16 cellular contexts compared by ENCODE assay signal in genomic region chr6:151310852-151311767, GRCh38.
DNase-seq lines count a peak whose midpoint lies in the region; ATAC-seq, FAIRE-seq and TF ChIP-seq lines count a peak whose summit lies in the region.
"Had no signal": no experiment of that assay in that cellular context is flagged by ENCODE, and none has a peak within 500 bp of the region (broad histone marks: within the 10 kb centered on the region; RNA-seq: fewer than 3 reads in every experiment).

No MANE protein-coding gene starts in this region.

- H3K36me3 Mint-ChIP-seq in nephron (ENCODE audit: low read depth) = peaks cover 61% of the 10 kb centered on the region
- H3K36me3 Mint-ChIP-seq in activated T-cell treated with anti-CD3 and anti-CD28 coated beads, Interleukin-2, amount 50 U/mL, for 4 hours (ENCODE audit: insufficient read depth) = no peaks in the 10 kb centered on the region

- H3K4me1 Mint-ChIP-seq in nephron = peaks cover 34% of the 10 kb centered on the region
- no peaks in the 10 kb centered on the region for H3K4me1 Mint-ChIP-seq in activated T-cell treated with anti-CD3 and anti-CD28 coated beads, Interleukin-2, amount 50 U/mL, for 4 hours (ENCODE audit: low read depth)
- H3K4me1 Mint-ChIP-seq: CD8-positive, alpha-beta memory T cell had no signal

- H3K27ac ChIP-seq in HEK293 (ENCODE audit: extremely low read depth, low read depth, low read length) (no peak overlapping the region), WERI-Rb-1 (peak overlapping the region; percentile 46)
- H3K27ac ChIP-seq: RWPE1 had no signal

- no peaks in the 10 kb centered on the region for H3K9me3 ChIP-seq in HEK293 (ENCODE audit: control insufficient read depth, insufficient read depth, low read depth, low read length)
- no peaks in the 10 kb centered on the region for H3K9me3 ChIP-seq in WERI-Rb-1 (ENCODE audit: severe bottlenecking)

- no peaks in the 10 kb centered on the region for H3K4me1 ChIP-seq in HEK293 (ENCODE audit: control insufficient read depth, insufficient read depth, low read length)

- POLR2A ChIA-PET in HEK293 (lab: Yijun Ruan, JAX) = no interaction called here

- no peaks in the 10 kb centered on the region for H3K36me3 ChIP-seq in HEK293 (ENCODE audit: control insufficient read depth in 2 of 2, insufficient read depth in 1 of 2, low read length in 2 of 2)
- H3K36me3 ChIP-seq in WERI-Rb-1 = no peaks in the 10 kb centered on the region; the same call in 1 of the 2 replicates

- ATAC-seq in activated CD4-positive, CD25-positive, alpha-beta regulatory T cell treated with anti-CD3 and anti-CD28 coated beads, Interleukin-2, amount 50 U/mL, for 24 hours = no peak
- ATAC-seq in activated T-cell treated with anti-CD3 and anti-CD28 coated beads, Interleukin-2, amount 50 U/mL, for 4 hours = no peak
- ATAC-seq: GM12878, HCT116 had no signal

- H3K4me3 ChIP-seq in HEK293 (ENCODE audit: low read depth, low read length) (no peak overlapping the region), WERI-Rb-1 (ENCODE audit: low read depth, low read length) (peak overlapping the region; percentile 19)
- H3K4me3 ChIP-seq: GM12878 had no signal

- DNase-seq in D721Med (ENCODE audit: insufficient read length, low spot score) (peak; percentile 29), WERI-Rb-1 (peak; percentile 64), COLO668 (lab: John Stamatoyannopoulos, UW; ENCODE audit: unreplicated experiment) (no peak)
- DNase-seq in activated T-cell treated with anti-CD3 and anti-CD28 coated beads, Interleukin-2, amount 50 U/mL, for 4 hours = no peak
- DNase-seq: CD8-positive, alpha-beta memory T cell; KG1; NCI-H1092 treated with DMSO at 0.1 percent for 48 hours; NCI-H187; NCI-H2171 had no signal

- H3K9me3 Mint-ChIP-seq in nephron = peaks cover 2% of the 10 kb centered on the region
- H3K9me3 Mint-ChIP-seq in activated T-cell treated with anti-CD3 and anti-CD28 coated beads, Interleukin-2, amount 50 U/mL, for 4 hours = peaks cover 7% of the 10 kb centered on the region

- H3K27me3 ChIP-seq in WERI-Rb-1 (ENCODE audit: insufficient read depth, low read depth, severe bottlenecking) = no peaks in the 10 kb centered on the region

- no peaks in the 10 kb centered on the region for H3K27me3 Mint-ChIP-seq in nephron (ENCODE audit: low read depth)
- peaks cover 10% of the 10 kb centered on the region for H3K27me3 Mint-ChIP-seq in activated T-cell treated with anti-CD3 and anti-CD28 coated beads, Interleukin-2, amount 50 U/mL, for 4 hours (ENCODE audit: low read depth)

- no peak overlapping the region for H3K4me3 Mint-ChIP-seq in nephron
- no peak overlapping the region for H3K4me3 Mint-ChIP-seq in activated T-cell treated with anti-CD3 and anti-CD28 coated beads, Interleukin-2, amount 50 U/mL, for 4 hours
- H3K4me3 Mint-ChIP-seq: CD8-positive, alpha-beta memory T cell had no signal

- TF ChIP-seq CTCF in D721Med (IDR thresholded peaks at IDR 0.05; ENCODE audit: insufficient read depth, missing control alignments) (no peak), HEK293 (tag by site-specific recombination; IDR thresholded peaks at IDR 0.05) (no peak), WERI-Rb-1 (IDR thresholded peaks at IDR 0.05; ENCODE audit: low read depth, low read length) (no peak), nephron (IDR thresholded peaks at IDR 0.05; ENCODE audit: unreplicated experiment in 3 of 3) (no peak)

- FAIRE-seq in D721Med (lab: Jason Lieb, UNC) = no peak
- FAIRE-seq: GM12878, GM18507 had no signal

- CTCF ChIA-PET in HEK293 (lab: Yijun Ruan, JAX) = interaction anchor here (0.6 to 3.0 kb wide), 5 partner anchors 13 to 1027 kb away, joined by 3 to 13 read pairs (median 3); partner anchors contain the start of gene AKAP12

- H3K27ac Mint-ChIP-seq in nephron = peak overlapping the region; percentile 44 to 72 (median 51)

TF ChIP-seq in HEK293, 187 proteins besides CTCF, POLR2A, EP300 and RAD21:
- TF ChIP-seq ZNF510 (tag by site-specific recombination; IDR thresholded peaks at IDR 0.05; ENCODE audit: insufficient replicate concordance) (peak; percentile 74), ZNF112 (tag by site-specific recombination; IDR thresholded peaks at IDR 0.05) (peak; percentile 60; the same call in 1 of the 2 replicates), ZNF530 (tag by site-specific recombination; IDR thresholded peaks at IDR 0.05; ENCODE audit: low read depth) (no peak)
- TF ChIP-seq, protein P1, sequence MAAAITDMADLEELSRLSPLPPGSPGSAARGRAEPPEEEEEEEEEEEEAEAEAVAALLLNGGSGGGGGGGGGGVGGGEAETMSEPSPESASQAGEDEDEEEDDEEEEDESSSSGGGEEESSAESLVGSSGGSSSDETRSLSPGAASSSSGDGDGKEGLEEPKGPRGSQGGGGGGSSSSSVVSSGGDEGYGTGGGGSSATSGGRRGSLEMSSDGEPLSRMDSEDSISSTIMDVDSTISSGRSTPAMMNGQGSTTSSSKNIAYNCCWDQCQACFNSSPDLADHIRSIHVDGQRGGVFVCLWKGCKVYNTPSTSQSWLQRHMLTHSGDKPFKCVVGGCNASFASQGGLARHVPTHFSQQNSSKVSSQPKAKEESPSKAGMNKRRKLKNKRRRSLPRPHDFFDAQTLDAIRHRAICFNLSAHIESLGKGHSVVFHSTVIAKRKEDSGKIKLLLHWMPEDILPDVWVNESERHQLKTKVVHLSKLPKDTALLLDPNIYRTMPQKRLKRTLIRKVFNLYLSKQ (tag by site-specific recombination; IDR thresholded peaks at IDR 0.05; ENCODE audit: borderline replicate concordance) = no peak
- TF ChIP-seq, protein P2, sequence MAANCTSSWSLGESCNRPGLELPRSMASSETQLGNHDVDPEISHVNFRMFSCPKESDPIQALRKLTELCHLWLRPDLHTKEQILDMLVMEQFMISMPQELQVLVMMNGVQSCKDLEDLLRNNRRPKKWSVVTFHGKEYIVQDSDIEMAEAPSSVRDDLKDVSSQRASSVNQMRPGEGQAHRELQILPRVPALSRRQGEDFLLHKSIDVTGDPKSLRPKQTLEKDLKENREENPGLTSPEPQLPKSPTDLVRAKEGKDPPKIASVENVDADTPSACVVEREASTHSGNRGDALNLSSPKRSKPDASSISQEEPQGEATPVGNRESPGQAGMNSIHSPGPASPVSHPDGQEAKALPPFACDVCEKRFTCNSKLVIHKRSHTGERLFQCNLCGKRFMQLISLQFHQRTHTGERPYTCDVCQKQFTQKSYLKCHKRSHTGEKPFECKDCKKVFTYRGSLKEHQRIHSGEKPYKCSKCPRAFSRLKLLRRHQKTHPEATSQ (tag by site-specific recombination; IDR thresholded peaks at IDR 0.05) = no peak

Comparison
In these comparisons a context has a peak if more than half of its experiments do, and no peak if none do; other contexts are left out.
1. DNase-seq: peak in D721Med (single experiment) and WERI-Rb-1 (single experiment); none in COLO668 (single experiment) and activated T-cell treated with anti-CD3 and anti-CD28 coated beads, Interleukin-2, amount 50 U/mL, for 4 hours (single experiment).